ENCODE assay signal across 9 cellular contexts in genomic region chr3:60010778-60011177, GRCh38.
DNase-seq lines count a peak whose midpoint lies in the region; ATAC-seq and TF ChIP-seq lines count a peak whose summit lies in the region.
"Had no signal": no experiment of that assay in that cellular context is flagged by ENCODE, and none has a peak within 500 bp of the region (broad histone marks: within the 10 kb centered on the region; RNA-seq: fewer than 3 reads in every experiment).

No MANE protein-coding gene starts in this region.

- H3K36me3 Mint-ChIP-seq in naive thymus-derived CD4-positive, alpha-beta T cell, result peaks cover 4 to 55% (median 32%) of the 10 kb centered on the region in 5 donors
- no peaks in the 10 kb centered on the region for H3K36me3 Mint-ChIP-seq in HFFc6 (ENCODE audit: low read depth)

- H3K4me1 ChIP-seq in naive thymus-derived CD4-positive, alpha-beta T cell (ENCODE audit: control insufficient read depth in 2 of 2, insufficient read depth in 2 of 2, low read length in 2 of 2), result peaks cover 57 to 91% of the 10 kb centered on the region in 2 donors

- CTCF ChIA-PET in naive thymus-derived CD4-positive, alpha-beta T cell (lab: Charles Lee), result interaction anchor here (0.5 to 2.3 kb wide), 15 partner anchors 11 to 435 kb away, joined by 3 to 6 read pairs (median 4); no protein-coding TSS in a partner anchor

- TF ChIP-seq CTCF in HFFc6 (IDR thresholded peaks at IDR 0.05), result no peak

- peak overlapping the region; percentile 91 to 100 (median 95) for H3K27ac Mint-ChIP-seq in naive thymus-derived CD4-positive, alpha-beta T cell
- H3K27ac Mint-ChIP-seq in HFFc6, result no peak overlapping the region

- POLR2A ChIA-PET in naive thymus-derived CD4-positive, alpha-beta T cell (lab: Charles Lee), result interaction anchor here (0.6 to 24.0 kb wide), 21 partner anchors 10 to 559 kb away, joined by 3 to 295 read pairs (median 6); no protein-coding TSS in a partner anchor

- peak overlapping the region; percentile 78 to 97 (median 84) for H3K4me3 Mint-ChIP-seq in naive thymus-derived CD4-positive, alpha-beta T cell
- no peak overlapping the region for H3K4me3 Mint-ChIP-seq in HFFc6

- H3K36me3 ChIP-seq in naive thymus-derived CD4-positive, alpha-beta T cell (ENCODE audit: control insufficient read depth in 2 of 3, insufficient read depth in 3 of 3, low read length in 3 of 3), result no peaks in the 10 kb centered on the region

- no peaks in the 10 kb centered on the region for H3K9me3 ChIP-seq in naive thymus-derived CD4-positive, alpha-beta T cell (ENCODE audit: control insufficient read depth in 2 of 3, low read length in 3 of 3)

- H3K27ac ChIP-seq in naive thymus-derived CD4-positive, alpha-beta T cell (ENCODE audit: low read depth, low read length), result peak overlapping the region; percentile 77

- peak; percentile 98 for ATAC-seq in GM18519 (IDR thresholded peaks at IDR 0.05; ENCODE audit: low FRiP score, unreplicated experiment)
- ATAC-seq in HG03039 (IDR thresholded peaks at IDR 0.05; ENCODE audit: unreplicated experiment), result peak; percentile 89
- peak; percentile 98 for ATAC-seq in naive thymus-derived CD4-positive, alpha-beta T cell

- H3K27me3 Mint-ChIP-seq in naive thymus-derived CD4-positive, alpha-beta T cell, result no peaks in the 10 kb centered on the region
- H3K27me3 Mint-ChIP-seq in HFFc6 (ENCODE audit: insufficient read depth), result no peaks in the 10 kb centered on the region; the same call in 1 of the 2 replicates

- peaks cover 0 to 7% (median 0%) of the 10 kb centered on the region in 11 donors for H3K9me3 Mint-ChIP-seq in naive thymus-derived CD4-positive, alpha-beta T cell
- peaks cover 25% of the 10 kb centered on the region for H3K9me3 Mint-ChIP-seq in HFFc6

- intact Hi-C loops in naive thymus-derived CD4-positive, alpha-beta T cell (cut with micrococcal nuclease), result loop anchor here (1.0 to 10.0 kb wide), 13 partner anchors 8 to 1240 kb away; partner anchors contain the start of gene FHIT (in 1 of the 2)

- peak overlapping the region; percentile 47 for H3K4me3 ChIP-seq in naive thymus-derived CD4-positive, alpha-beta T cell (ENCODE audit: low read length)
- H3K4me3 ChIP-seq: skin epidermis had no signal

- peaks cover 29 to 100% (median 91%) of the 10 kb centered on the region in 7 donors for H3K4me1 Mint-ChIP-seq in naive thymus-derived CD4-positive, alpha-beta T cell
- H3K4me1 Mint-ChIP-seq in HFFc6 (ENCODE audit: low read depth), result no peaks in the 10 kb centered on the region

- DNase-seq in activated CD4-positive, CD25-positive, alpha-beta regulatory T cell treated with anti-CD3 and anti-CD28 coated beads, Interleukin-2, amount 50 U/mL, for 16 hours (ENCODE audit: low read depth, low spot score), result peak; percentile 38
- peak; percentile 17 to 93 (median 88) for DNase-seq in naive thymus-derived CD4-positive, alpha-beta T cell
- DNase-seq in hypothalamus (lab: John Stamatoyannopoulos, UW) (no peak), HFFc6 (no peak), NCI-H2196 (lab: John Stamatoyannopoulos, UW; ENCODE audit: unreplicated experiment) (no peak), iPS-NIHi7 (ENCODE audit: extremely low spot score) (no peak)

- no peaks in the 10 kb centered on the region for H3K27me3 ChIP-seq in naive thymus-derived CD4-positive, alpha-beta T cell (ENCODE audit: control insufficient read depth in 2 of 2, insufficient read depth in 2 of 2, low read length in 2 of 2)

Comparison
In these comparisons a context has a peak if more than half of its experiments do, and no peak if none do; other contexts are left out.
1. DNase-seq: peak in activated CD4-positive, CD25-positive, alpha-beta regulatory T cell treated with anti-CD3 and anti-CD28 coated beads, Interleukin-2, amount 50 U/mL, for 16 hours (single experiment) and naive thymus-derived CD4-positive, alpha-beta T cell (9 of 9); none in hypothalamus (0 of 51), HFFc6 (single experiment), NCI-H2196 (single experiment) and iPS-NIHi7 (single experiment).
2. Peak in every context shown above with its lines, with median percentiles within 50 percentile points of each other: ATAC-seq.